Comparison of ENCODE assay signal across 21 cellular contexts in the genomic region with DNA sequence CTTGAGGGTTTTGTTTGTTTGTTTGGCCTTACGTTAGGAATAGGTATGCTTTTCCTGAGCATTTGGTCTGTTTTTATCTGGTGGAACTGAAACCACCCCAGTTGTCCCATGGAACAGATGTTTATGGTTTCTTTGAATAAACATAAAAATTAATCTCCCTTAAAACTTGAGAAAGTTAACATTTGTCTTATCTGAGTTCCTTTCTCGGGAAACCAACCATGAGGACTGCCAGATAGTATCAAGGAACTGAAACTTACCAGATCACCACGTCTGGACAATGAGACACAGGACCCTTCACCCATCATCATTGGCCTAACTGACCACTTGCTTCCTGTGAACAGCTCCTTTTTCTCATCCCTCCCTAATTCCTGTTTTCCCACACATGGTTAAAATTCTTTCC. TPM values are rescaled to one million over a fixed set of nuclear protein-coding genes. Genes with fewer than 3 reads are reported as not detected.
DNase-seq lines count a peak whose midpoint lies in the region; ATAC-seq, FAIRE-seq and TF ChIP-seq lines count a peak whose summit lies in the region.
"Had no signal": no experiment of that assay in that cellular context is flagged by ENCODE, and none has a peak within 500 bp of the region (broad histone marks: within the 10 kb centered on the region; RNA-seq: fewer than 3 reads in every experiment).

No MANE protein-coding gene starts in this region.

- H3K27ac Mint-ChIP-seq in activated naive CD8-positive, alpha-beta T cell: peak overlapping the region; percentile 16
- no peak overlapping the region for H3K27ac Mint-ChIP-seq in activated naive CD8-positive, alpha-beta T cell treated with anti-CD3 and anti-CD28 coated beads for 36 hours
- H3K27ac Mint-ChIP-seq in naive thymus-derived CD8-positive, alpha-beta T cell: peak overlapping the region in 6 of 10 donors; percentile 18 to 71 (median 49)
- H3K27ac Mint-ChIP-seq: CD4-positive, alpha-beta T cell had no signal

- no peaks in the 10 kb centered on the region for H3K27me3 Mint-ChIP-seq in activated naive CD8-positive, alpha-beta T cell
- H3K27me3 Mint-ChIP-seq in activated naive CD8-positive, alpha-beta T cell treated with anti-CD3 and anti-CD28 coated beads for 36 hours: no peaks in the 10 kb centered on the region
- no peaks in the 10 kb centered on the region for H3K27me3 Mint-ChIP-seq in naive thymus-derived CD8-positive, alpha-beta T cell
- H3K27me3 Mint-ChIP-seq: CD4-positive, alpha-beta T cell had no signal

- no peaks in the 10 kb centered on the region for H3K27me3 ChIP-seq in GM12878 (replicated peaks in 1 of 2; ENCODE audit: control insufficient read depth in 2 of 2, insufficient read depth in 2 of 2, low read length in 1 of 2)
- H3K27me3 ChIP-seq in smooth muscle cell (ENCODE audit: low read depth): no peaks in the 10 kb centered on the region
- H3K27me3 ChIP-seq: BE2C had no signal

- H2AFZ ChIP-seq in GM12878 (ENCODE audit: control insufficient read depth, low read depth, low read length) (no peak overlapping the region), smooth muscle cell (ENCODE audit: low read depth) (no peak overlapping the region)
- H2AFZ ChIP-seq: GM23248 had no signal

- ATAC-seq in GM12878: no peak
- no peak for ATAC-seq in naive thymus-derived CD8-positive, alpha-beta T cell

- H4K20me1 ChIP-seq in GM12878 (ENCODE audit: control insufficient read depth, insufficient read depth) (no peaks in the 10 kb centered on the region), smooth muscle cell (ENCODE audit: low read depth) (no peaks in the 10 kb centered on the region)

- peaks cover 38% of the 10 kb centered on the region for H3K4me1 Mint-ChIP-seq in activated naive CD8-positive, alpha-beta T cell (ENCODE audit: low read depth)
- H3K4me1 Mint-ChIP-seq in activated naive CD8-positive, alpha-beta T cell treated with anti-CD3 and anti-CD28 coated beads for 36 hours: peaks cover 26% of the 10 kb centered on the region
- H3K4me1 Mint-ChIP-seq in naive thymus-derived CD8-positive, alpha-beta T cell: peaks cover 26 to 46% (median 43%) of the 10 kb centered on the region in 4 donors

- no peak for TF ChIP-seq EP300 in GM12878 (IDR thresholded peaks at IDR 0.05; ENCODE audit: borderline replicate concordance in 1 of 2, control insufficient read depth in 1 of 2, low read depth in 2 of 2, low read length in 2 of 2)

- CTCF ChIA-PET in HEK293 (lab: Yijun Ruan, JAX): interaction anchor here (0.7 kb wide), 1 partner anchor 12 kb away, joined by 3 read pairs; no protein-coding TSS in a partner anchor
- CTCF ChIA-PET in GM12878 (lab: Yijun Ruan, JAX): no interaction called here

- H3F3A ChIP-seq in smooth muscle cell (ENCODE audit: low read depth): no peaks in the 10 kb centered on the region

- H3K27ac ChIP-seq in HEK293 (ENCODE audit: extremely low read depth, low read depth, low read length) (no peak overlapping the region), GM12878 (ENCODE audit: control insufficient read depth, insufficient read depth) (no peak overlapping the region), smooth muscle cell (ENCODE audit: low read depth) (no peak overlapping the region)
- H3K27ac ChIP-seq: GM23248, HL-60 had no signal

- POLR2A ChIA-PET in HEK293 (lab: Yijun Ruan, JAX): no interaction called here
- POLR2A ChIA-PET in GM12878 (lab: Charles Lee): no interaction called here
- POLR2A ChIA-PET in naive thymus-derived CD8-positive, alpha-beta T cell (lab: Charles Lee): interaction anchor here (0.7 to 2.0 kb wide), 2 partner anchors 15 to 213 kb away, joined by 4 read pairs; no protein-coding TSS in a partner anchor

- no peak for TF ChIP-seq RAD21 in GM12878 (IDR thresholded peaks at IDR 0.05; ENCODE audit: insufficient read depth, low read depth, low read length)

- H3K4me1 ChIP-seq in HEK293 (ENCODE audit: control insufficient read depth, insufficient read depth, low read length) (0 out of 2 replicates have a peak, but pooled peaks cover 2% of the 10 kb centered on the region), GM12878 (ENCODE audit: control insufficient read depth, insufficient read depth, low read length) (no peaks in the 10 kb centered on the region), smooth muscle cell (ENCODE audit: low read depth) (no peaks in the 10 kb centered on the region)
- H3K4me1 ChIP-seq: BE2C, HAP-1 had no signal

- DNase-seq in activated naive CD8-positive, alpha-beta T cell treated with anti-CD3 and anti-CD28 coated beads for 36 hours: no peak
- DNase-seq in GM12878 (ENCODE audit: low read depth, low spot score) (no peak), smooth muscle cell (lab: John Stamatoyannopoulos, UW; ENCODE audit: unreplicated experiment) (no peak), DMS79 treated with DMSO at 0.1 percent for 48 hours (lab: John Stamatoyannopoulos, UW) (no peak), medulla oblongata (ENCODE audit: extremely low spot score) (no peak)
- no peak for DNase-seq in naive thymus-derived CD8-positive, alpha-beta T cell
- DNase-seq: ACHN; BE2C; C1 segment of cervical spinal cord; CD4-positive, alpha-beta T cell; DMS153; DMS79; EL; GM23248 had no signal

- H3K4me3 Mint-ChIP-seq in activated naive CD8-positive, alpha-beta T cell: no peak overlapping the region
- no peak overlapping the region for H3K4me3 Mint-ChIP-seq in activated naive CD8-positive, alpha-beta T cell treated with anti-CD3 and anti-CD28 coated beads for 36 hours
- no peak overlapping the region for H3K4me3 Mint-ChIP-seq in naive thymus-derived CD8-positive, alpha-beta T cell
- H3K4me3 Mint-ChIP-seq: CD4-positive, alpha-beta T cell had no signal

- in situ Hi-C loops in GM12878 (cut with MboI): no loop called here

- H3K9me3 ChIP-seq in HEK293 (ENCODE audit: control insufficient read depth, insufficient read depth, low read depth, low read length) (no peaks in the 10 kb centered on the region), GM12878 (replicated peaks; ENCODE audit: control insufficient read depth, insufficient read depth, low read length) (peaks cover 6% of the 10 kb centered on the region), smooth muscle cell (replicated peaks; ENCODE audit: low read depth) (no peaks in the 10 kb centered on the region)
- H3K9me3 ChIP-seq: BE2C had no signal

- H3K79me2 ChIP-seq in GM12878 (ENCODE audit: control insufficient read depth, insufficient read depth, low read length) (no peaks in the 10 kb centered on the region), smooth muscle cell (ENCODE audit: low read depth) (no peaks in the 10 kb centered on the region)

- TF ChIP-seq POLR2A in GM12878 (IDR thresholded peaks at IDR 0.05; ENCODE audit: low read depth, low read length): no peak

- H3K9ac ChIP-seq in GM12878 (ENCODE audit: control insufficient read depth, insufficient read depth, low read length) (no peak overlapping the region), smooth muscle cell (ENCODE audit: low read depth) (no peak overlapping the region)
- H3K9ac ChIP-seq: GM23248 had no signal

- H3K36me3 ChIP-seq in HEK293 (ENCODE audit: control insufficient read depth in 2 of 2, insufficient read depth in 1 of 2, low read length in 2 of 2): no peaks in the 10 kb centered on the region
- no peaks in the 10 kb centered on the region for H3K36me3 ChIP-seq in GM12878 (ENCODE audit: control insufficient read depth in 2 of 2, insufficient read depth in 2 of 2, low read length in 1 of 2)
- no peaks in the 10 kb centered on the region for H3K36me3 ChIP-seq in smooth muscle cell (ENCODE audit: low read depth)
- H3K36me3 ChIP-seq: BE2C, HAP-1 had no signal

- intact Hi-C loops in GM12878 (cut with micrococcal nuclease; ENCODE audit: unreplicated experiment): no loop called here

- H3K4me2 ChIP-seq in GM12878 (ENCODE audit: control insufficient read depth, insufficient read depth) (no peak overlapping the region), smooth muscle cell (no peak overlapping the region)

- SMC1A ChIA-PET in GM12878 (lab: Charles Lee; ENCODE audit: uncharacterized antibody, unreplicated experiment): interaction anchor here (1.0 kb wide), 1 partner anchor 10 kb away, joined by 3 read pairs; no protein-coding TSS in a partner anchor

- FAIRE-seq in GM12878 (lab: Jason Lieb, UNC): no peak
- FAIRE-seq: A204.1, GM12892, GM18507 had no signal

- TF ChIP-seq CTCF in HEK293 (tag by site-specific recombination; IDR thresholded peaks at IDR 0.05) (no peak), GM12878 (IDR thresholded peaks at IDR 0.05 in 2 of 3, conservative IDR thresholded peaks at IDR 0.05 in 1 of 3; ENCODE audit: control insufficient read depth in 2 of 3, extremely low read depth in 1 of 3, insufficient read depth in 1 of 3, low read depth in 3 of 3, low read length in 3 of 3) (no peak), smooth muscle cell (IDR thresholded peaks at IDR 0.05; ENCODE audit: borderline replicate concordance, insufficient read depth, poor library complexity, severe bottlenecking) (no peak)

- H3K4me3 ChIP-seq in HEK293 (ENCODE audit: low read depth, low read length) (no peak overlapping the region), GM12878 (no peak overlapping the region), smooth muscle cell (no peak overlapping the region)
- H3K4me3 ChIP-seq: GM23248, HAP-1 had no signal

- H3K9me3 Mint-ChIP-seq in activated naive CD8-positive, alpha-beta T cell (ENCODE audit: low read depth): peaks cover 11% of the 10 kb centered on the region
- H3K9me3 Mint-ChIP-seq in activated naive CD8-positive, alpha-beta T cell treated with anti-CD3 and anti-CD28 coated beads for 36 hours: peaks cover 19% of the 10 kb centered on the region
- peaks cover 0 to 38% (median 14%) of the 10 kb centered on the region in 9 donors for H3K9me3 Mint-ChIP-seq in naive thymus-derived CD8-positive, alpha-beta T cell

- peaks cover 15% of the 10 kb centered on the region for H3K36me3 Mint-ChIP-seq in activated naive CD8-positive, alpha-beta T cell
- peaks cover 15% of the 10 kb centered on the region for H3K36me3 Mint-ChIP-seq in activated naive CD8-positive, alpha-beta T cell treated with anti-CD3 and anti-CD28 coated beads for 36 hours
- H3K36me3 Mint-ChIP-seq in naive thymus-derived CD8-positive, alpha-beta T cell: peaks cover 0 to 34% (median 16%) of the 10 kb centered on the region in 3 donors

- 33% methylated on average over 3 of the region's 3 CpGs for WGBS in GM12878 (ENCODE audit: insufficient coverage, insufficient replicate concordance, low lambda C conversion rate, missing lambda C conversion rate)
- 82% methylated on average over 3 of the region's 3 CpGs for whole genome bisulfite sequencing in smooth muscle cell (ENCODE audit: low lambda C conversion rate)

- BruUV-seq in GM12878 (replicated peaks; lab: Mats Ljungman, UMichigan): no TSS peak

- RAD21 ChIA-PET in GM12878 (lab: Charles Lee; ENCODE audit: unreplicated experiment): no interaction called here

RNA-seq across cellular contexts. Expression of a gene that starts 15.3 kb away (rescaled TPM):
- 10 to 100 TPM; 39.2 to 39.9 TPM for total RNA-seq in activated naive CD8-positive, alpha-beta T cell treated with anti-CD3 and anti-CD28 coated beads for 36 hours
- 5.5 and 6.6 TPM in 2 replicates for total RNA-seq in GM12878 (2013; cell fraction: nucleolus; rRNA removed)
- total RNA-seq in GM12878 (2014; rRNA removed) (3.9 and 4.5 TPM in 2 replicates), GM12878 (2014; rRNA removed; fragmentation: Illumina TruSeq; extraction: Trizol) (3.5 and 3.7 TPM in 2 replicates), GM12878 (2021) (4.5 and 4.7 TPM in 2 replicates), smooth muscle cell (19.7 and 21.3 TPM in 2 replicates)
- 1.9 TPM for polyA plus RNA-seq in GM12878 (2011; ENCODE audit: low read depth)
- polyA plus RNA-seq in GM12878 (2011; rRNA removed) (7.2 and 9.4 TPM in 2 replicates), GM12878 (2014; fragmentation: Illumina TruSeq; extraction: Trizol) (2.8 TPM in 2 replicates), GM12878 (2014; fragmentation: Nextera tagmentation; extraction: Ambion mirVana) (under 1 TPM; 0.64 to 0.82 TPM), GM12878 (2014; rRNA removed) (2.4 and 2.6 TPM in 2 replicates), GM12878 (2016; fragmentation: Nextera tagmentation; extraction: Ambion mirVana) (under 1 TPM; 0.52 to 0.59 TPM), smooth muscle cell (7.2 and 7.7 TPM in 2 replicates)
- polyA plus RNA-seq in GM12878 (2011; cell fraction: cytosol; rRNA removed): 3.2 and 3.4 TPM in 2 replicates
- 2.5 and 3.0 TPM in 2 replicates for polyA plus RNA-seq in GM12878 (2011; cell fraction: nucleus; rRNA removed)
- 3.1 and 3.2 TPM in 2 replicates for polyA plus RNA-seq in GM12878 (2012)
- polyA minus RNA-seq in GM12878 (2011; rRNA and poly(A)+ RNA removed): 10.3 and 11.0 TPM in 2 replicates
- polyA minus RNA-seq in GM12878 (2011; cell fraction: cytosol; rRNA and poly(A)+ RNA removed): 4.7 and 5.3 TPM in 2 replicates
- 3.5 and 6.1 TPM in 2 replicates for polyA minus RNA-seq in GM12878 (2011; cell fraction: nucleus; rRNA and poly(A)+ RNA removed)
- total RNA-seq in naive thymus-derived CD8-positive, alpha-beta T cell: 100 to 1,000 TPM; 154 to 159 TPM
- polyA plus RNA-seq in naive thymus-derived CD8-positive, alpha-beta T cell: 1 to 10 TPM; 4.6 to 8.5 (median 5.5) TPM
